In the genomic region with DNA sequence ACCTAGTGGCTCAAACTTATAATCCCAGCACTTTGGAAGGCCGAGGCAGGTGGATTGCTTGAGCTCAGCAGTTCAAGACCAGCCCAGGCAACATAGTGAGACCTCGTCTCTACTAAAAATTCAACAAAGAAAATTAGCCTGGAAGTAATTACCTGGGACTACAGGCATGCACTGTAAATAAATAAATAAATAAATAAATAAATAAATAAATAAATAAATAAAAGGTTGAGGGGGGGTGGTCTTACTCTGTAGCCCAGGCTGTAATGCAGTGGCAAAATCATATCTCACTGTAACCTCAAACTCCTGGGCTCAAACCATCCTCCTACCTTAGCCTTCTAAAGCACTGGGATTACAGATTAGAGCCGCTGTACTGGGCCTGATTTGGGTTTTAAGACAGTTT, we compare ENCODE assay signal across 19 cellular contexts. TPM values are rescaled to one million over a fixed set of nuclear protein-coding genes. Genes with fewer than 3 reads are reported as not detected.
A peak's percentile ranks its signal among the peaks of the same experiment; 100 is the strongest.
DNase-seq lines count a peak whose midpoint lies in the region; ATAC-seq and TF ChIP-seq lines count a peak whose summit lies in the region.
"Had no signal": no experiment of that assay in that cellular context is flagged by ENCODE, and none has a peak within 500 bp of the region (broad histone marks: within the 10 kb centered on the region; RNA-seq: fewer than 3 reads in every experiment).

No MANE protein-coding gene starts in this region.

- H3K4me3 Mint-ChIP-seq in neural progenitor cell = no peak overlapping the region
- H3K4me3 Mint-ChIP-seq: CD4-positive, alpha-beta memory T cell had no signal

- H3K27me3 ChIP-seq in right atrium auricular region (no peaks in the 10 kb centered on the region), neural progenitor cell (no peaks in the 10 kb centered on the region), tibial artery (no peaks in the 10 kb centered on the region), foreskin keratinocyte (no peaks in the 10 kb centered on the region)

- H3K9me3 ChIP-seq in right atrium auricular region (no peaks in the 10 kb centered on the region), neural progenitor cell (ENCODE audit: low read depth) (no peaks in the 10 kb centered on the region), tibial artery (no peaks in the 10 kb centered on the region)

- H3K36me3 Mint-ChIP-seq in neural progenitor cell = peaks cover 18% of the 10 kb centered on the region

- no peak overlapping the region for H2AFZ ChIP-seq in neural progenitor cell (replicated peaks)
- H2AFZ ChIP-seq: GM23248 had no signal

- no peak overlapping the region for H3K9ac ChIP-seq in neural progenitor cell
- H3K9ac ChIP-seq: GM23248 had no signal

- DNase-seq in Right ventricle myocardium superior (no peak), Right ventricle myocardium inferior (ENCODE audit: missing footprints) (no peak), left ventricle myocardium superior (no peak), right atrium auricular region (ENCODE audit: low spot score) (no peak), neural progenitor cell (ENCODE audit: low spot score) (no peak), tibial artery (no peak), GM20000 (ENCODE audit: low spot score) (no peak), foreskin keratinocyte (no peak)
- DNase-seq: 8988T; C1 segment of cervical spinal cord; Calu3; CD4-positive, alpha-beta memory T cell; COR-L47; DMS53; DMS79 treated with DMSO at 0.1 percent for 48 hours; GF-D8; H7; HCEC 1CT had no signal

- H3K4me3 ChIP-seq in right atrium auricular region = no peak overlapping the region
- no peak overlapping the region for H3K4me3 ChIP-seq in neural progenitor cell
- H3K4me3 ChIP-seq in tibial artery = no peak overlapping the region
- H3K4me3 ChIP-seq: GM23248 had no signal

- peak; percentile 40 for ATAC-seq in Right ventricle myocardium superior (ENCODE audit: poor library complexity)
- ATAC-seq in Right ventricle myocardium inferior = no peak
- ATAC-seq in left ventricle myocardium superior = peak; percentile 46
- no peak for ATAC-seq in foreskin keratinocyte

- TF ChIP-seq CTCF in right atrium auricular region (IDR thresholded peaks at IDR 0.05) (no peak), neural progenitor cell (IDR thresholded peaks at IDR 0.05) (no peak), tibial artery (IDR thresholded peaks at IDR 0.05) (no peak), GM20000 (IDR thresholded peaks at IDR 0.05; ENCODE audit: extremely low read depth, missing control alignments) (no peak), foreskin keratinocyte (conservative IDR thresholded peaks at IDR 0.05) (no peak)

- H3K4me1 ChIP-seq in right atrium auricular region (peaks cover 0 to 18% of the 10 kb centered on the region in 2 donors), neural progenitor cell (no peaks in the 10 kb centered on the region), tibial artery (peaks cover 0 to 28% (median 4%) of the 10 kb centered on the region in 4 donors), foreskin keratinocyte (peaks cover 20% of the 10 kb centered on the region)

- no peaks in the 10 kb centered on the region for H3F3A ChIP-seq in neural progenitor cell (ENCODE audit: low read depth)

- H3K27ac ChIP-seq in right atrium auricular region = peak overlapping the region in 1 of 2 donors; percentile 65
- H3K27ac ChIP-seq in neural progenitor cell = peak overlapping the region; percentile 13
- peak overlapping the region; percentile 49 to 58 for H3K27ac ChIP-seq in tibial artery
- no peak overlapping the region for H3K27ac ChIP-seq in foreskin keratinocyte
- H3K27ac ChIP-seq: GM23248 had no signal

- H3K27ac Mint-ChIP-seq in neural progenitor cell = no peak overlapping the region

- no peaks in the 10 kb centered on the region for H3K36me3 ChIP-seq in right atrium auricular region
- no peaks in the 10 kb centered on the region for H3K36me3 ChIP-seq in neural progenitor cell
- no peaks in the 10 kb centered on the region for H3K36me3 ChIP-seq in tibial artery

- peaks cover 14% of the 10 kb centered on the region for H3K9me3 Mint-ChIP-seq in neural progenitor cell

- H3K27me3 Mint-ChIP-seq in neural progenitor cell (ENCODE audit: insufficient read depth, low read depth) = peaks cover 2% of the 10 kb centered on the region
- H3K27me3 Mint-ChIP-seq: CD4-positive, alpha-beta memory T cell had no signal

- intact Hi-C loops in Right ventricle myocardium superior (cut with DNase I) = no loop called here
- intact Hi-C loops in Right ventricle myocardium inferior (cut with DNase I) = no loop called here
- intact Hi-C loops in left ventricle myocardium superior (cut with micrococcal nuclease) = no loop called here
- intact Hi-C loops in tibial artery (cut with DNase I; ENCODE audit: low total_unique reads) = no loop called here

- H3K79me2 ChIP-seq in neural progenitor cell (ENCODE audit: low read depth) = peaks cover 84% of the 10 kb centered on the region

- H3K4me1 Mint-ChIP-seq in neural progenitor cell = no peaks in the 10 kb centered on the region

- H4K20me1 ChIP-seq in neural progenitor cell (ENCODE audit: low read depth) = no peaks in the 10 kb centered on the region

- H3K4me2 ChIP-seq in neural progenitor cell = no peak overlapping the region

RNA-seq across cellular contexts. Expression of gene RALA, which starts 50.5 kb away (rescaled TPM):
- total RNA-seq in Right ventricle myocardium superior (38.0 TPM), Right ventricle myocardium inferior (35.7 TPM), left ventricle myocardium superior (38.0 TPM), right atrium auricular region (10 to 100 TPM; 13.2 to 14.0 TPM), neural progenitor cell (ENCODE audit: low replicate concordance) (34.2 and 59.5 TPM in 2 replicates), foreskin keratinocyte (66.7 and 79.3 TPM in 2 replicates)
- polyA plus RNA-seq in foreskin keratinocyte = 54.8 and 62.8 TPM in 2 replicates

Comparison
In these comparisons a context has a peak if more than half of its experiments do, and no peak if none do; other contexts are left out.
1. ATAC-seq: peak in Right ventricle myocardium superior (single experiment) and left ventricle myocardium superior (single experiment); none in Right ventricle myocardium inferior (single experiment) and foreskin keratinocyte (single experiment).